ENCODE assay signal across 9 cellular contexts in the genomic region with DNA sequence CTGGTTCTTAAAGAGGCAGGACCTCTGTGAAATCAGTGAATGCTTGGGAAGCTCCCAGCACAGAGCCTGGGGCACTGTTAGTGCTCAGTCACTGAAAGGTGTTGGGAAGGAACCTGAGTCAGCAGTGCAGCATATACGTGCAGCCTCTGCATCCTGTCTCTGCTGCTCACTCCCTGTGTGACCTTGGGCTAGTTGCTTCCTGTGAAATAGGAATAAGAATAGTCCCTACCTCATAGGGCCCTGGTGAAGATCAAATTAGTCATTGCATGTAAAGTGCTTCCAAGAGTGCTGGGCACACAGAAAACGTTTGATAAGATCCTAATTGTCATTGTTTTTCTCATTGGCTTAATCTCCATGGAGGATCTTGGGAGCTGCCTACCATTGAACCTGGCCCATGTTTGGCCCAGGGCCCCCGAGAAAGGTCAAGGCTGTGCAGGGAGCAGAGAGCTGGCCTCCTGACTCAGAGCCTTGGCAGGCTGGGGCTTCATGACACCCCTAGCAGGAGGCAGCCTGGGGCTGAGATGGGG.
A peak's percentile ranks its signal among the peaks of the same experiment; 100 is the strongest.
DNase-seq lines count a peak whose midpoint lies in the region; ATAC-seq and TF ChIP-seq lines count a peak whose summit lies in the region.
"Had no signal": no experiment of that assay in that cellular context is flagged by ENCODE, and none has a peak within 500 bp of the region (broad histone marks: within the 10 kb centered on the region; RNA-seq: fewer than 3 reads in every experiment).

No MANE protein-coding gene starts in this region.

- DNase-seq in NCI-H510A treated with DMSO at 0.1 percent for 48 hours (lab: John Stamatoyannopoulos, UW) (peak; percentile 40), NCI-H510A (lab: John Stamatoyannopoulos, UW) (no peak), hepatocyte (ENCODE audit: low spot score) (peak; percentile 36), erythroblast (lab: John Stamatoyannopoulos, UW) (no peak), activated T-cell treated with anti-CD3 and anti-CD28 coated beads for 4 hours (no peak)
- no peak for DNase-seq in stimulated activated effector memory CD8-positive, alpha-beta T cell treated with anti-CD3 and anti-CD28 coated beads, Interleukin-12 subunit alpha, Interleukin-12 subunit beta, amount 100 ng/mL, for 72 hours (ENCODE audit: low spot score in 2 of 2)
- no peak for DNase-seq in activated CD4-positive, alpha-beta T cell treated with anti-CD3 and anti-CD28 coated beads for 1 hour
- DNase-seq: 8988T had no signal

- no peaks in the 10 kb centered on the region for H3K79me2 ChIP-seq in hepatocyte

- no peak overlapping the region for H3K4me3 ChIP-seq in hepatocyte

- no peaks in the 10 kb centered on the region for H3K9me2 ChIP-seq in hepatocyte (replicated peaks; ENCODE audit: insufficient read depth)

- no peak overlapping the region for H3K4me3 Mint-ChIP-seq in brain
- no peak overlapping the region for H3K4me3 Mint-ChIP-seq in stimulated activated effector memory CD8-positive, alpha-beta T cell treated with anti-CD3 and anti-CD28 coated beads, Interleukin-12 subunit alpha, Interleukin-12 subunit beta, amount 100 ng/mL, for 72 hours

- H4K20me1 ChIP-seq in hepatocyte (ENCODE audit: insufficient read depth, poor library complexity, severe bottlenecking), result no peaks in the 10 kb centered on the region

- no peak overlapping the region for H3K4me2 ChIP-seq in hepatocyte

- WGBS in hepatocyte (ENCODE audit: low lambda C conversion rate, missing lambda C conversion rate), result 18% methylated on average over 3 of the region's 3 CpGs

- no peak for ATAC-seq in stimulated activated effector memory CD8-positive, alpha-beta T cell treated with anti-CD3 and anti-CD28 coated beads, Interleukin-12 subunit alpha, Interleukin-12 subunit beta, amount 100 ng/mL, for 72 hours

- H3K4me1 Mint-ChIP-seq in brain, result peaks cover 27% of the 10 kb centered on the region
- H3K4me1 Mint-ChIP-seq in stimulated activated effector memory CD8-positive, alpha-beta T cell treated with anti-CD3 and anti-CD28 coated beads, Interleukin-12 subunit alpha, Interleukin-12 subunit beta, amount 100 ng/mL, for 72 hours, result no peaks in the 10 kb centered on the region

- H3K4me1 ChIP-seq in hepatocyte (ENCODE audit: insufficient read depth), result peaks cover 20% of the 10 kb centered on the region

- peaks cover 18% of the 10 kb centered on the region for H3K27me3 Mint-ChIP-seq in brain

- no peaks in the 10 kb centered on the region for H3K9me3 ChIP-seq in hepatocyte (ENCODE audit: low read depth)

- peaks cover 0 to 8% (median 0%) of the 10 kb centered on the region in 5 experiments for H3K9me3 Mint-ChIP-seq in brain
- H3K9me3 Mint-ChIP-seq in stimulated activated effector memory CD8-positive, alpha-beta T cell treated with anti-CD3 and anti-CD28 coated beads, Interleukin-12 subunit alpha, Interleukin-12 subunit beta, amount 100 ng/mL, for 72 hours, result no peaks in the 10 kb centered on the region

- peaks cover 2% of the 10 kb centered on the region for H3K27me3 ChIP-seq in hepatocyte

- H3K36me3 ChIP-seq in hepatocyte (replicated peaks; ENCODE audit: insufficient read depth, low read depth), result no peaks in the 10 kb centered on the region

- no peak for TF ChIP-seq POLR2A in erythroblast (IDR thresholded peaks at IDR 0.05; ENCODE audit: low read length)

- H2AFZ ChIP-seq in hepatocyte, result no peak overlapping the region

- TF ChIP-seq CTCF in brain (conservative IDR thresholded peaks at IDR 0.05) (no peak), hepatocyte (IDR thresholded peaks at IDR 0.05; ENCODE audit: poor library complexity) (no peak)

- H3K27ac ChIP-seq in hepatocyte, result no peak overlapping the region

- H3K36me3 Mint-ChIP-seq in brain, result no peaks in the 10 kb centered on the region
- no peaks in the 10 kb centered on the region for H3K36me3 Mint-ChIP-seq in stimulated activated effector memory CD8-positive, alpha-beta T cell treated with anti-CD3 and anti-CD28 coated beads, Interleukin-12 subunit alpha, Interleukin-12 subunit beta, amount 100 ng/mL, for 72 hours

- peak overlapping the region in 3 of 5 experiments; percentile 65 to 71 (median 65) for H3K27ac Mint-ChIP-seq in brain
- H3K27ac Mint-ChIP-seq in stimulated activated effector memory CD8-positive, alpha-beta T cell treated with anti-CD3 and anti-CD28 coated beads, Interleukin-12 subunit alpha, Interleukin-12 subunit beta, amount 100 ng/mL, for 72 hours, result peak overlapping the region; percentile 30

Comparison
In these comparisons a context has a peak if more than half of its experiments do, and no peak if none do; other contexts are left out.
1. DNase-seq: peak in NCI-H510A treated with DMSO at 0.1 percent for 48 hours (single experiment) and hepatocyte (single experiment); none in NCI-H510A (single experiment), stimulated activated effector memory CD8-positive, alpha-beta T cell treated with anti-CD3 and anti-CD28 coated beads, Interleukin-12 subunit alpha, Interleukin-12 subunit beta, amount 100 ng/mL, for 72 hours (0 of 2), erythroblast (0 of 2), activated T-cell treated with anti-CD3 and anti-CD28 coated beads for 4 hours (single experiment) and activated CD4-positive, alpha-beta T cell treated with anti-CD3 and anti-CD28 coated beads for 1 hour (single experiment).